Comparison of ENCODE assay signal across 16 cellular contexts in the genomic region with DNA sequence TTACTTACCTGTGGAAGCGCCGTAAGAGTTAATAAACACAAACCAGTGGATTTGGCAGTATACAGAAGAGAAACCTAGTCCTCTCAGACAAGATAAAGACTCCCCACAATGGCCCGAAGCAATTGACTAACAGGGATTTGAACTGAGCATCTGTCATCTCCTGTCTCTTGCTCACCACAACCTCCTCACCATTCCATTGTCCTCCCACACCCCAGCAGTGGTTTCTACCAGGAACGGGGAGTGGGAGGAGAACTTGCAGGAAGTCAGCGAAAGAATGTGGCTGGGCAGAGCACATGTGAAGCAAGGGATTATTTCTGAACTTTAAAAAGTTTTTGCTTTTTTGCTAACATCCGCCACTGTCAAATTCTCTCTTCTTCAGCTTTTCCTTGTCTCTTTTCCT. TPM values are rescaled to one million over a fixed set of nuclear protein-coding genes. Genes with fewer than 3 reads are reported as not detected.
DNase-seq lines count a peak whose midpoint lies in the region; ATAC-seq and TF ChIP-seq lines count a peak whose summit lies in the region.
"Had no signal": no experiment of that assay in that cellular context is flagged by ENCODE, and none has a peak within 500 bp of the region (broad histone marks: within the 10 kb centered on the region; RNA-seq: fewer than 3 reads in every experiment).

No MANE protein-coding gene starts in this region.

- DNase-seq in HPDE6-E6E7 (ENCODE audit: extremely low spot score) (peak; percentile 32), amniotic stem cell (lab: John Stamatoyannopoulos, UW) (peak; percentile 6), islet precursor cell (peak; percentile 62), globus pallidus (ENCODE audit: low spot score) (no peak), esophagus squamous epithelium (lab: John Stamatoyannopoulos, UW) (no peak)
- no peak for DNase-seq in activated naive CD4-positive, alpha-beta T cell treated with anti-CD3 and anti-CD28 coated beads, Interleukin-2, amount 10 ng/mL, durations not matched to agents 7 days and 5 days
- DNase-seq: activated CD8-positive, alpha-beta T cell treated with anti-CD3 and anti-CD28 coated beads, Interleukin-2, amount 10 ng/mL, durations not matched to agents 7 days and 5 days; natural killer cell; NCI-H345; T-helper 2 cell had no signal

- TF ChIP-seq POLR2A in esophagus squamous epithelium (IDR thresholded peaks at IDR 0.05) (no peak), GM18505 (IDR thresholded peaks at IDR 0.05; ENCODE audit: borderline replicate concordance, extremely low read depth, insufficient read depth, insufficient read length) (no peak)

- peaks cover 20% of the 10 kb centered on the region for H3K27me3 Mint-ChIP-seq in activated naive CD4-positive, alpha-beta T cell treated with anti-CD3 and anti-CD28 coated beads, Interleukin-2, amount 10 ng/mL, durations not matched to agents 7 days and 5 days

- H3K36me3 Mint-ChIP-seq in activated naive CD4-positive, alpha-beta T cell treated with anti-CD3 and anti-CD28 coated beads, Interleukin-2, amount 10 ng/mL, durations not matched to agents 7 days and 5 days = no peaks in the 10 kb centered on the region
- H3K36me3 Mint-ChIP-seq: activated naive CD4-positive, alpha-beta T cell treated with anti-CD3 and anti-CD28 coated beads, Interleukin-2, amount 50 U/mL, for 24 hours; natural killer cell had no signal

- no peak overlapping the region for H3K4me3 ChIP-seq in esophagus squamous epithelium
- H3K4me3 ChIP-seq: esophagus muscularis mucosa had no signal

- CTCF ChIA-PET in activated naive CD4-positive, alpha-beta T cell treated with anti-CD3 and anti-CD28 coated beads, Interleukin-2, amount 10 ng/mL, durations not matched to agents 7 days and 5 days (lab: Charles Lee) = interaction anchor here (1.6 kb wide), 1 partner anchor 17 kb away, joined by 3 read pairs; no protein-coding TSS in a partner anchor

- H3K4me1 ChIP-seq in esophagus squamous epithelium = no peaks in the 10 kb centered on the region
- H3K4me1 ChIP-seq: esophagus muscularis mucosa had no signal

- H3K27ac Mint-ChIP-seq in activated naive CD4-positive, alpha-beta T cell treated with anti-CD3 and anti-CD28 coated beads, Interleukin-2, amount 10 ng/mL, durations not matched to agents 7 days and 5 days = no peak overlapping the region
- H3K27ac Mint-ChIP-seq: activated CD8-positive, alpha-beta T cell treated with anti-CD3 and anti-CD28 coated beads, Interleukin-2, amount 10 ng/mL, durations not matched to agents 7 days and 5 days; activated naive CD4-positive, alpha-beta T cell treated with anti-CD3 and anti-CD28 coated beads, Interleukin-2, amount 50 U/mL, for 24 hours; natural killer cell had no signal

- H3K9me3 ChIP-seq in esophagus squamous epithelium = no peaks in the 10 kb centered on the region
- H3K9me3 ChIP-seq: esophagus muscularis mucosa had no signal

- H3K4me3 Mint-ChIP-seq in activated naive CD4-positive, alpha-beta T cell treated with anti-CD3 and anti-CD28 coated beads, Interleukin-2, amount 10 ng/mL, durations not matched to agents 7 days and 5 days = no peak overlapping the region
- H3K4me3 Mint-ChIP-seq: activated CD8-positive, alpha-beta T cell treated with anti-CD3 and anti-CD28 coated beads, Interleukin-2, amount 10 ng/mL, durations not matched to agents 7 days and 5 days; activated naive CD4-positive, alpha-beta T cell treated with anti-CD3 and anti-CD28 coated beads, Interleukin-2, amount 50 U/mL, for 24 hours; natural killer cell had no signal

- intact Hi-C loops in esophagus squamous epithelium (cut with DNase I) = no loop called here

- no peak for TF ChIP-seq CTCF in esophagus squamous epithelium (IDR thresholded peaks at IDR 0.05)

- H3K27ac ChIP-seq in esophagus squamous epithelium = no peak overlapping the region
- H3K27ac ChIP-seq: esophagus muscularis mucosa had no signal

- 58 to 60% methylated on average over 6 of the region's 6 CpGs for WGBS in esophagus squamous epithelium, 2 donors

- no peaks in the 10 kb centered on the region for H3K27me3 ChIP-seq in esophagus squamous epithelium
- H3K27me3 ChIP-seq: esophagus muscularis mucosa had no signal

- no peaks in the 10 kb centered on the region for H3K9me3 Mint-ChIP-seq in activated naive CD4-positive, alpha-beta T cell treated with anti-CD3 and anti-CD28 coated beads, Interleukin-2, amount 10 ng/mL, durations not matched to agents 7 days and 5 days
- H3K9me3 Mint-ChIP-seq: activated naive CD4-positive, alpha-beta T cell treated with anti-CD3 and anti-CD28 coated beads, Interleukin-2, amount 50 U/mL, for 24 hours; natural killer cell had no signal

- no peaks in the 10 kb centered on the region for H3K36me3 ChIP-seq in esophagus squamous epithelium
- H3K36me3 ChIP-seq: esophagus muscularis mucosa had no signal

- no peak for ATAC-seq in GM18505 (IDR thresholded peaks at IDR 0.05; ENCODE audit: unreplicated experiment)
- ATAC-seq: activated CD8-positive, alpha-beta T cell treated with anti-CD3 and anti-CD28 coated beads, Interleukin-2, amount 10 ng/mL, durations not matched to agents 7 days and 5 days; natural killer cell; Panc1 had no signal

- no peaks in the 10 kb centered on the region for H3K4me1 Mint-ChIP-seq in activated naive CD4-positive, alpha-beta T cell treated with anti-CD3 and anti-CD28 coated beads, Interleukin-2, amount 10 ng/mL, durations not matched to agents 7 days and 5 days
- H3K4me1 Mint-ChIP-seq: activated naive CD4-positive, alpha-beta T cell treated with anti-CD3 and anti-CD28 coated beads, Interleukin-2, amount 50 U/mL, for 24 hours; natural killer cell had no signal

RNA-seq across cellular contexts. Expression of gene TAAR1, which starts 24.6 kb away (rescaled TPM):
- not detected for total RNA-seq in esophagus squamous epithelium
- total RNA-seq: activated CD8-positive, alpha-beta T cell treated with anti-CD3 and anti-CD28 coated beads, Interleukin-2, amount 10 ng/mL, durations not matched to agents 7 days and 5 days; cerebellum; esophagus muscularis mucosa; natural killer cell; skeletal muscle tissue had no signal

RNA-seq across cellular contexts. Expression of gene VNN1, which starts 30.3 kb away (rescaled TPM):
- total RNA-seq in esophagus squamous epithelium = 1 to 10 TPM; 1.1 to 5.4 (median 2.1) TPM
- total RNA-seq: activated CD8-positive, alpha-beta T cell treated with anti-CD3 and anti-CD28 coated beads, Interleukin-2, amount 10 ng/mL, durations not matched to agents 7 days and 5 days had no signal

RNA-seq across cellular contexts. Expression of gene TAAR2, which starts 59.5 kb away (rescaled TPM):
- total RNA-seq in esophagus squamous epithelium = not detected
- total RNA-seq: activated CD8-positive, alpha-beta T cell treated with anti-CD3 and anti-CD28 coated beads, Interleukin-2, amount 10 ng/mL, durations not matched to agents 7 days and 5 days; cerebellum; esophagus muscularis mucosa; natural killer cell; skeletal muscle tissue had no signal

Comparison
In these comparisons a context has a peak if more than half of its experiments do, and no peak if none do; other contexts are left out.
1. DNase-seq: peak in HPDE6-E6E7 (single experiment), amniotic stem cell (single experiment) and islet precursor cell (single experiment); none in globus pallidus (single experiment), activated naive CD4-positive, alpha-beta T cell treated with anti-CD3 and anti-CD28 coated beads, Interleukin-2, amount 10 ng/mL, durations not matched to agents 7 days and 5 days (single experiment) and esophagus squamous epithelium (single experiment).